Comparison of ENCODE assay signal across 8 cellular contexts in genomic region chr2:239002960-239003932, GRCh38.
DNase-seq lines count a peak whose midpoint lies in the region; ATAC-seq, FAIRE-seq and TF ChIP-seq lines count a peak whose summit lies in the region.
"Had no signal": no experiment of that assay in that cellular context is flagged by ENCODE, and none has a peak within 500 bp of the region (broad histone marks: within the 10 kb centered on the region; RNA-seq: fewer than 3 reads in every experiment).

No MANE protein-coding gene starts in this region.

- H3K9ac ChIP-seq in MM.1S (ENCODE audit: low read length) (no peak overlapping the region), kidney (ENCODE audit: low read length in 2 of 2) (no peak overlapping the region)

- H3K27me3 Mint-ChIP-seq in type B pancreatic cell = peaks cover 11% of the 10 kb centered on the region

- H3K9me3 ChIP-seq in MM.1S (replicated peaks; ENCODE audit: insufficient read depth, low read length) = no peaks in the 10 kb centered on the region
- H3K9me3 ChIP-seq in kidney (ENCODE audit: control insufficient read depth in 1 of 2, low read length in 2 of 2) = peaks cover 0 to 3% of the 10 kb centered on the region in 2 donors

- FAIRE-seq in bronchial epithelial cell (lab: Jason Lieb, UNC) (no peak), kidney (lab: Jason Lieb, UNC) (no peak)

- no peaks in the 10 kb centered on the region for H3K79me2 ChIP-seq in MM.1S (ENCODE audit: low read length)

- no peak overlapping the region for H3K27ac ChIP-seq in MM.1S (ENCODE audit: low read length)
- H3K27ac ChIP-seq in kidney (ENCODE audit: low read depth in 2 of 2, low read length in 2 of 2) = no peak overlapping the region

- H2AFZ ChIP-seq in MM.1S (ENCODE audit: low read length) = no peak overlapping the region

- H3K27me3 ChIP-seq in MM.1S (replicated peaks; ENCODE audit: insufficient read depth, low read length) (peaks cover 63% of the 10 kb centered on the region), bronchial epithelial cell (ENCODE audit: control insufficient read depth, insufficient read depth, low read length) (peaks cover 5% of the 10 kb centered on the region)

- H3K4me3 ChIP-seq in MM.1S (ENCODE audit: low read length) = no peak overlapping the region; the same call in 1 of the 2 replicates
- no peak overlapping the region for H3K4me3 ChIP-seq in bronchial epithelial cell (ENCODE audit: low read depth, low read length)
- H3K4me3 ChIP-seq in kidney (ENCODE audit: low read length in 2 of 2) = no peak overlapping the region

- H3K4me1 ChIP-seq in MM.1S (ENCODE audit: low read length) (no peaks in the 10 kb centered on the region), kidney (ENCODE audit: control insufficient read depth in 1 of 2, insufficient read depth in 1 of 2, low read depth in 1 of 2, low read length in 2 of 2) (peaks cover 0 to 4% of the 10 kb centered on the region in 2 donors)

- H3K36me3 ChIP-seq in MM.1S (replicated peaks; ENCODE audit: insufficient read depth, low read length) = no peaks in the 10 kb centered on the region
- H3K36me3 ChIP-seq in bronchial epithelial cell (ENCODE audit: control insufficient read depth, insufficient read depth, low read length) = no peaks in the 10 kb centered on the region
- no peaks in the 10 kb centered on the region for H3K36me3 ChIP-seq in kidney (ENCODE audit: control insufficient read depth in 1 of 2, insufficient read depth in 2 of 2, low read length in 2 of 2)

- peaks cover 24% of the 10 kb centered on the region for H3K4me1 Mint-ChIP-seq in type B pancreatic cell (ENCODE audit: unreplicated experiment)
- H3K4me1 Mint-ChIP-seq: H9 had no signal

- no peak overlapping the region for H3K4me3 Mint-ChIP-seq in type B pancreatic cell
- H3K4me3 Mint-ChIP-seq: H9 had no signal

- H3F3A ChIP-seq in MM.1S (ENCODE audit: insufficient read depth, low read length) = no peaks in the 10 kb centered on the region

- intact Hi-C loops in kidney (cut with DNase I) = no loop called here

- DNase-seq in MM.1S (no peak), bronchial epithelial cell (ENCODE audit: low read depth) (peak; percentile 10), kidney (peak; percentile 75), type B pancreatic cell (ENCODE audit: extremely low spot score, unreplicated experiment) (peak; percentile 62), NCI-H524 treated with DMSO at 0.1 percent for 48 hours (lab: John Stamatoyannopoulos, UW) (no peak), CD1c-positive myeloid dendritic cell (ENCODE audit: extremely low spot score) (no peak)
- DNase-seq: H9 had no signal

- no peak for ATAC-seq in HG03469 (IDR thresholded peaks at IDR 0.05; ENCODE audit: unreplicated experiment)

- peak overlapping the region; percentile 31; the same call in 1 of the 2 replicates for H3K4me2 ChIP-seq in MM.1S (ENCODE audit: low read depth, low read length)

- TF ChIP-seq CTCF in MM.1S (IDR thresholded peaks at IDR 0.05; ENCODE audit: low read length) (no peak), bronchial epithelial cell (IDR thresholded peaks at IDR 0.05; ENCODE audit: insufficient read depth, low read length, severe bottlenecking) (no peak), kidney (IDR thresholded peaks at IDR 0.05; ENCODE audit: borderline replicate concordance, extremely low read depth, insufficient read depth) (no peak), type B pancreatic cell (conservative IDR thresholded peaks at IDR 0.05) (no peak)

- H3K9me2 ChIP-seq in MM.1S (replicated peaks; ENCODE audit: insufficient read depth, low read length) = no peaks in the 10 kb centered on the region

- H3K27ac Mint-ChIP-seq in type B pancreatic cell = no peak overlapping the region
- H3K27ac Mint-ChIP-seq: H9 had no signal

- no peaks in the 10 kb centered on the region for H4K20me1 ChIP-seq in MM.1S (ENCODE audit: insufficient read depth, low read length)

- peaks cover 9% of the 10 kb centered on the region for H3K9me3 Mint-ChIP-seq in type B pancreatic cell

- peaks cover 4% of the 10 kb centered on the region for H3K36me3 Mint-ChIP-seq in type B pancreatic cell

Comparison
In these comparisons a context has a peak if more than half of its experiments do, and no peak if none do; other contexts are left out.
1. DNase-seq: peak in bronchial epithelial cell (single experiment), kidney (single experiment) and type B pancreatic cell (single experiment); none in MM.1S (single experiment), NCI-H524 treated with DMSO at 0.1 percent for 48 hours (single experiment) and CD1c-positive myeloid dendritic cell (single experiment).